Comparison of ENCODE assay signal across 8 cellular contexts in genomic region chr9:129834489-129835127, GRCh38. TPM values are rescaled to one million over a fixed set of nuclear protein-coding genes. Genes with fewer than 3 reads are reported as not detected.
A peak's percentile ranks its signal among the peaks of the same experiment; 100 is the strongest.
DNase-seq lines count a peak whose midpoint lies in the region; ATAC-seq and TF ChIP-seq lines count a peak whose summit lies in the region.

No MANE protein-coding gene starts in this region.

- ATAC-seq in HG02610 (IDR thresholded peaks at IDR 0.05; ENCODE audit: unreplicated experiment) (peak; percentile 12), Panc1 (peak; percentile 43), HG03175 (IDR thresholded peaks at IDR 0.05; ENCODE audit: unreplicated experiment) (no peak)

- peak overlapping the region; percentile 77; the same call in 1 of the 2 replicates for H3K9ac ChIP-seq in iPS-20b (ENCODE audit: low read depth, low read length)

- CTCF ChIA-PET in Panc1 (lab: Charles Lee) = interaction anchor here (0.7 kb wide), 1 partner anchor 108 kb away, joined by 3 read pairs; no protein-coding TSS in a partner anchor

- DNase-seq in GM12865 (ENCODE audit: low read depth) (peak; percentile 34), Panc1 (ENCODE audit: low read depth, low spot score) (no peak), ascending aorta (ENCODE audit: low spot score in 2 of 2) (no peak), NCI-H510A (lab: John Stamatoyannopoulos, UW) (no peak)
- peak; percentile 42 to 43 for DNase-seq in stimulated activated CD4-positive, alpha-beta T cell treated with anti-CD3 and anti-CD28 coated beads, Interleukin-4, amount 100 ng/mL, for 4 hours

- H3K27ac ChIP-seq in Panc1 (ENCODE audit: low read length) = peak overlapping the region; percentile 84
- peak overlapping the region; percentile 72 to 95 for H3K27ac ChIP-seq in ascending aorta
- no peak overlapping the region for H3K27ac ChIP-seq in iPS-20b (ENCODE audit: low read length)

- H3K9me3 ChIP-seq in Panc1 (ENCODE audit: control insufficient read depth, insufficient read depth, low read depth, low read length) (no peaks in the 10 kb centered on the region), ascending aorta (no peaks in the 10 kb centered on the region), iPS-20b (ENCODE audit: insufficient read depth, low read depth, low read length) (no peaks in the 10 kb centered on the region)

- POLR2A ChIA-PET in Panc1 (lab: Charles Lee) = interaction anchor here (0.5 to 0.6 kb wide), 2 partner anchors 25 to 238 kb away, joined by 3 read pairs; no protein-coding TSS in a partner anchor

- H3K4me3 ChIP-seq in GM12865 (ENCODE audit: low read depth, low read length) (peak overlapping the region; percentile 86), Panc1 (ENCODE audit: low read depth in 2 of 2, low read length in 2 of 2) (peak overlapping the region; percentile 94 to 96), ascending aorta (peak overlapping the region; percentile 93 to 100), iPS-20b (ENCODE audit: low read length) (peak overlapping the region; percentile 88)

- no peak for TF ChIP-seq CTCF in GM12865 (IDR thresholded peaks at IDR 0.05; ENCODE audit: insufficient read depth, low read depth, low read length, missing control alignments)
- no peak for TF ChIP-seq CTCF in Panc1 (IDR thresholded peaks at IDR 0.05)
- no peak for TF ChIP-seq CTCF in ascending aorta (IDR thresholded peaks at IDR 0.05)

- intact Hi-C loops in Panc1 (cut with micrococcal nuclease; ENCODE audit: unreplicated experiment) (no loop called here), ascending aorta (cut with DNase I) (loop anchor here (1.0 to 10.0 kb wide), 3 partner anchors 10 to 400 kb away; partner anchors contain the start of gene TOR1A)

- BruUV-seq in Panc1 (replicated peaks; lab: Mats Ljungman, UMichigan) = no TSS peak

- in situ Hi-C loops in Panc1 (cut with HindIII; ENCODE audit: low pct_unique_long_range_greater_than_20kb, low sequenced_read_pairs) = no loop called here

- H3K4me1 ChIP-seq in Panc1 (ENCODE audit: control insufficient read depth, insufficient read depth, low read length) = peaks cover 8% of the 10 kb centered on the region; the same call in 1 of the 2 replicates
- peaks cover 5 to 40% of the 10 kb centered on the region in 2 donors for H3K4me1 ChIP-seq in ascending aorta
- H3K4me1 ChIP-seq in iPS-20b (ENCODE audit: insufficient read depth, low read length) = peaks cover 17% of the 10 kb centered on the region; the same call in 1 of the 2 replicates

- peaks cover 3% of the 10 kb centered on the region for H3K36me3 ChIP-seq in Panc1 (ENCODE audit: control insufficient read depth, insufficient read depth, low read length)
- H3K36me3 ChIP-seq in ascending aorta = peaks cover 33 to 36% of the 10 kb centered on the region in 2 donors
- H3K36me3 ChIP-seq in iPS-20b (ENCODE audit: insufficient read depth, low read depth, low read length) = peaks cover 35% of the 10 kb centered on the region

- H3K27me3 ChIP-seq in Panc1 (ENCODE audit: control insufficient read depth, insufficient read depth, low read length) (no peaks in the 10 kb centered on the region), ascending aorta (no peaks in the 10 kb centered on the region), iPS-20b (ENCODE audit: insufficient read depth, low read length) (no peaks in the 10 kb centered on the region)

RNA-seq across cellular contexts. Expression of gene C9orf78, which starts 0.5 kb away (rescaled TPM):
- 33.6 TPM for total RNA-seq in Panc1 (2021; ENCODE audit: unreplicated experiment)
- polyA plus RNA-seq in Panc1 (2012; ENCODE audit: insufficient read length) = 55.0 TPM
- total RNA-seq in ascending aorta = 19.2 TPM

RNA-seq across cellular contexts. Expression of gene USP20, which starts 0.7 kb away (rescaled TPM):
- total RNA-seq in Panc1 (2021; ENCODE audit: unreplicated experiment) (14.4 TPM), ascending aorta (34.0 TPM)
- 18.9 TPM for polyA plus RNA-seq in Panc1 (2012; ENCODE audit: insufficient read length)

RNA-seq across cellular contexts. Expression of gene TOR1A, which starts 10.7 kb away (rescaled TPM):
- total RNA-seq in Panc1 (2021; ENCODE audit: unreplicated experiment) (33.6 TPM), ascending aorta (67.7 TPM)
- polyA plus RNA-seq in Panc1 (2012; ENCODE audit: insufficient read length) = 27.9 TPM

RNA-seq across cellular contexts. Expression of gene TOR1B, which starts 31.6 kb away (rescaled TPM):
- 37.6 TPM for total RNA-seq in Panc1 (2021; ENCODE audit: unreplicated experiment)
- polyA plus RNA-seq in Panc1 (2012; ENCODE audit: insufficient read length) = 26.7 TPM
- 51.7 TPM for total RNA-seq in ascending aorta

Comparison
In these comparisons a context has a peak if more than half of its experiments do, and no peak if none do; other contexts are left out.
1. DNase-seq: peak in GM12865 (single experiment) and stimulated activated CD4-positive, alpha-beta T cell treated with anti-CD3 and anti-CD28 coated beads, Interleukin-4, amount 100 ng/mL, for 4 hours (2 of 2); none in Panc1 (single experiment), ascending aorta (0 of 2) and NCI-H510A (single experiment).
2. Peak in every context shown above with its lines, with median percentiles within 50 percentile points of each other: H3K4me3 ChIP-seq.